In genomic region chr13:47903836-47904235, GRCh38 we compare ENCODE assay signal across 10 cellular contexts.
A peak's percentile ranks its signal among the peaks of the same experiment; 100 is the strongest.
DNase-seq lines count a peak whose midpoint lies in the region; ATAC-seq and TF ChIP-seq lines count a peak whose summit lies in the region.
"Had no signal": no experiment of that assay in that cellular context is flagged by ENCODE, and none has a peak within 500 bp of the region (broad histone marks: within the 10 kb centered on the region; RNA-seq: fewer than 3 reads in every experiment).

No MANE protein-coding gene starts in this region.

- H3K27ac Mint-ChIP-seq in progenitor cell of endocrine pancreas = no peak overlapping the region
- no peak overlapping the region for H3K27ac Mint-ChIP-seq in activated T-cell treated with anti-CD3 and anti-CD28 coated beads, Interleukin-2, amount 50 U/mL, for 72 hours

- no peak overlapping the region for H3K9ac ChIP-seq in mammary epithelial cell (ENCODE audit: insufficient read depth, low read length)

- H3K4me1 ChIP-seq in mammary epithelial cell (ENCODE audit: insufficient read depth, low read length) (no peaks in the 10 kb centered on the region), osteoblast (ENCODE audit: insufficient read depth, low read length) (no peaks in the 10 kb centered on the region)

- no peak for ATAC-seq in activated T-cell treated with anti-CD3 and anti-CD28 coated beads, Interleukin-2, amount 50 U/mL, for 72 hours (replicated peaks in 1 of 2)
- ATAC-seq: esophagus mucosa had no signal

- peak; percentile 9 for DNase-seq in DMS153 treated with DMSO at 0.1 percent for 48 hours (lab: John Stamatoyannopoulos, UW; ENCODE audit: unreplicated experiment)
- DNase-seq in NCI-H774 (lab: John Stamatoyannopoulos, UW) = peak; percentile 1
- DNase-seq in mammary epithelial cell = peak; percentile 33
- DNase-seq in osteoblast (ENCODE audit: insufficient read length, low spot score, missing footprints) = peak; percentile 22
- no peak for DNase-seq in NCI-H1694 treated with DMSO at 0.1 percent for 48 hours (lab: John Stamatoyannopoulos, UW)
- no peak for DNase-seq in progenitor cell of endocrine pancreas (ENCODE audit: low spot score, unreplicated experiment)
- no peak for DNase-seq in activated T-cell treated with anti-CD3 and anti-CD28 coated beads, Interleukin-2, amount 50 U/mL, for 72 hours
- DNase-seq in dedifferentiated amniotic fluid mesenchymal stem cell (ENCODE audit: extremely low spot score) = no peak
- DNase-seq: activated gamma-delta T cell treated with Interleukin-2 at 50 U/mL for 16 hours had no signal

- no peaks in the 10 kb centered on the region for H3K79me2 ChIP-seq in mammary epithelial cell (ENCODE audit: insufficient read depth, low read length)
- H3K79me2 ChIP-seq in osteoblast (ENCODE audit: insufficient read depth, low read length) = no peaks in the 10 kb centered on the region

- no peak overlapping the region for H2AFZ ChIP-seq in mammary epithelial cell (ENCODE audit: low read depth, low read length)
- peak overlapping the region; percentile 43 for H2AFZ ChIP-seq in osteoblast (ENCODE audit: low read length)

- H3K27ac ChIP-seq in mammary epithelial cell (ENCODE audit: insufficient read depth, low read depth, low read length) (no peak overlapping the region), osteoblast (ENCODE audit: low read depth, low read length) (peak overlapping the region; percentile 35)

- no peaks in the 10 kb centered on the region for H3K27me3 ChIP-seq in mammary epithelial cell (ENCODE audit: insufficient read depth, low read length)
- no peaks in the 10 kb centered on the region for H3K27me3 ChIP-seq in osteoblast (ENCODE audit: insufficient read depth, low read length)

- peaks cover 17% of the 10 kb centered on the region for H3K9me3 Mint-ChIP-seq in progenitor cell of endocrine pancreas (ENCODE audit: low read depth)
- peaks cover 0 to 3% of the 10 kb centered on the region in 2 donors for H3K9me3 Mint-ChIP-seq in activated T-cell treated with anti-CD3 and anti-CD28 coated beads, Interleukin-2, amount 50 U/mL, for 72 hours

- H3K4me2 ChIP-seq in mammary epithelial cell (ENCODE audit: insufficient read depth, low read depth, low read length) (no peak overlapping the region), osteoblast (ENCODE audit: insufficient read depth, low read length) (peak overlapping the region; percentile 75)

- no peak overlapping the region for H3K4me3 ChIP-seq in mammary epithelial cell (replicated peaks in 1 of 3; ENCODE audit: insufficient read depth in 1 of 3, low read depth in 2 of 3, low read length in 3 of 3)
- H3K4me3 ChIP-seq in osteoblast (ENCODE audit: insufficient read depth, low read length) = peak overlapping the region; percentile 57

- intact Hi-C loops in mammary epithelial cell (cut with micrococcal nuclease) = no loop called here

- dilution Hi-C loops in mammary epithelial cell (cut with HindIII; ENCODE audit: low sequenced_read_pairs) = no loop called here

- H4K20me1 ChIP-seq in mammary epithelial cell (ENCODE audit: insufficient read depth, low read length) (no peaks in the 10 kb centered on the region), osteoblast (ENCODE audit: insufficient read depth, low read length) (no peaks in the 10 kb centered on the region)

- 67% methylated on average over 6 of the region's 6 CpGs for WGBS in mammary epithelial cell (ENCODE audit: low coverage, missing lambda C conversion rate)

- no TSS peak for BruUV-seq in mammary epithelial cell (replicated peaks; lab: Mats Ljungman, UMichigan)

- no peak for TF ChIP-seq CTCF in mammary epithelial cell (conservative IDR thresholded peaks at IDR 0.05 in 1 of 2, IDR thresholded peaks at IDR 0.05 in 1 of 2; ENCODE audit: extremely low read depth in 1 of 2, insufficient read depth in 1 of 2, low read depth in 1 of 2, low read length in 2 of 2)
- no peak for TF ChIP-seq CTCF in osteoblast (IDR thresholded peaks at IDR 0.05; ENCODE audit: extremely low read depth, low read depth, low read length)
- no peak for TF ChIP-seq CTCF in progenitor cell of endocrine pancreas (IDR thresholded peaks at IDR 0.05; ENCODE audit: unreplicated experiment)

- H3K9me3 ChIP-seq in mammary epithelial cell (replicated peaks; ENCODE audit: insufficient read depth, low read length) (no peaks in the 10 kb centered on the region), osteoblast (ENCODE audit: low read depth, low read length) (no peaks in the 10 kb centered on the region)

- no peak overlapping the region for H3K4me3 Mint-ChIP-seq in progenitor cell of endocrine pancreas (ENCODE audit: low read depth)
- no peak overlapping the region for H3K4me3 Mint-ChIP-seq in activated T-cell treated with anti-CD3 and anti-CD28 coated beads, Interleukin-2, amount 50 U/mL, for 72 hours

- H3K36me3 Mint-ChIP-seq in progenitor cell of endocrine pancreas (ENCODE audit: insufficient read depth) = peaks cover 11% of the 10 kb centered on the region
- H3K36me3 Mint-ChIP-seq in activated T-cell treated with anti-CD3 and anti-CD28 coated beads, Interleukin-2, amount 50 U/mL, for 72 hours (ENCODE audit: insufficient read depth in 2 of 2) = peaks cover 0 to 5% of the 10 kb centered on the region in 2 donors

- peaks cover 3% of the 10 kb centered on the region for H3K4me1 Mint-ChIP-seq in progenitor cell of endocrine pancreas (ENCODE audit: low read depth)
- H3K4me1 Mint-ChIP-seq in activated T-cell treated with anti-CD3 and anti-CD28 coated beads, Interleukin-2, amount 50 U/mL, for 72 hours (ENCODE audit: low read depth) = peaks cover 6% of the 10 kb centered on the region

- H3K36me3 ChIP-seq in mammary epithelial cell (ENCODE audit: insufficient read depth, low read length) (no peaks in the 10 kb centered on the region), osteoblast (ENCODE audit: insufficient read depth, low read length) (no peaks in the 10 kb centered on the region)

- in situ Hi-C loops in mammary epithelial cell (cut with MboI; ENCODE audit: low sequenced_read_pairs in 2 of 2) = no loop called here

- H3K27me3 Mint-ChIP-seq in progenitor cell of endocrine pancreas = no peaks in the 10 kb centered on the region
- H3K27me3 Mint-ChIP-seq in activated T-cell treated with anti-CD3 and anti-CD28 coated beads, Interleukin-2, amount 50 U/mL, for 72 hours (ENCODE audit: low read depth) = no peaks in the 10 kb centered on the region

- CTCF ChIA-PET in mammary epithelial cell (lab: Charles Lee; ENCODE audit: low non-redundant PET) = no interaction called here

Comparison
In these comparisons a context has a peak if more than half of its experiments do, and no peak if none do; other contexts are left out.
1. DNase-seq: peak in DMS153 treated with DMSO at 0.1 percent for 48 hours (single experiment), NCI-H774 (single experiment), mammary epithelial cell (single experiment) and osteoblast (single experiment); none in NCI-H1694 treated with DMSO at 0.1 percent for 48 hours (single experiment), progenitor cell of endocrine pancreas (single experiment), activated T-cell treated with anti-CD3 and anti-CD28 coated beads, Interleukin-2, amount 50 U/mL, for 72 hours (0 of 2) and dedifferentiated amniotic fluid mesenchymal stem cell (single experiment).